13 cellular contexts compared by ENCODE assay signal in genomic region chr16:88062341-88062861, GRCh38.
DNase-seq lines count a peak whose midpoint lies in the region; ATAC-seq, FAIRE-seq and TF ChIP-seq lines count a peak whose summit lies in the region.
"Had no signal": no experiment of that assay in that cellular context is flagged by ENCODE, and none has a peak within 500 bp of the region (broad histone marks: within the 10 kb centered on the region; RNA-seq: fewer than 3 reads in every experiment).

No MANE protein-coding gene starts in this region.

- H3K27me3 Mint-ChIP-seq in activated naive CD8-positive, alpha-beta T cell treated with anti-CD3 and anti-CD28 coated beads, Interleukin-2, amount 50 U/mL, for 24 hours: no peaks in the 10 kb centered on the region
- H3K27me3 Mint-ChIP-seq: CD4-positive, alpha-beta memory T cell; effector memory CD8-positive, alpha-beta T cell; stimulated activated naive CD8-positive, alpha-beta T cell treated with anti-CD3 and anti-CD28 coated beads, Interleukin-15, Interleukin-2, amounts not matched to agents 100 ng/mL and 50 ng/mL, for 24 hours had no signal

- H3K9me3 Mint-ChIP-seq in activated naive CD8-positive, alpha-beta T cell treated with anti-CD3 and anti-CD28 coated beads, Interleukin-2, amount 50 U/mL, for 24 hours: no peaks in the 10 kb centered on the region
- H3K9me3 Mint-ChIP-seq: effector memory CD8-positive, alpha-beta T cell; stimulated activated naive CD8-positive, alpha-beta T cell treated with anti-CD3 and anti-CD28 coated beads, Interleukin-15, Interleukin-2, amounts not matched to agents 100 ng/mL and 50 ng/mL, for 24 hours had no signal

- WGBS in pancreas, 2 donors: 53 to 60% methylated on average over 13 of the region's 13 CpGs

- H3K4me1 Mint-ChIP-seq in activated naive CD8-positive, alpha-beta T cell treated with anti-CD3 and anti-CD28 coated beads, Interleukin-2, amount 50 U/mL, for 24 hours: peaks cover 3% of the 10 kb centered on the region
- H3K4me1 Mint-ChIP-seq: CD4-positive, alpha-beta memory T cell had no signal

- no peak overlapping the region for H3K27ac ChIP-seq in pancreas

- TF ChIP-seq CTCF in pancreas (IDR thresholded peaks at IDR 0.05): no peak

- intact Hi-C loops in pancreas (cut with DNase I): no loop called here

- ATAC-seq in SK-N-SH treated with all-trans-retinoic acid at 6 μM for 48 hours (peak; percentile 90), pancreas (peak; percentile 31 to 69 (median 48)), HG03135 (IDR thresholded peaks at IDR 0.05; ENCODE audit: unreplicated experiment) (no peak), GM19463 (IDR thresholded peaks at IDR 0.05; ENCODE audit: unreplicated experiment) (no peak)
- no peak for ATAC-seq in activated naive CD8-positive, alpha-beta T cell treated with anti-CD3 and anti-CD28 coated beads, Interleukin-2, amount 50 U/mL, for 24 hours
- ATAC-seq: effector memory CD8-positive, alpha-beta T cell; left colon had no signal

- DNase-seq in AG08396 (ENCODE audit: low spot score) (peak; percentile 94), glomerular visceral epithelial cell (ENCODE audit: extremely low spot score) (peak; percentile 50), pancreas (peak in 1 of 6 donors; percentile 27)
- no peak for DNase-seq in activated naive CD8-positive, alpha-beta T cell treated with anti-CD3 and anti-CD28 coated beads, Interleukin-2, amount 50 U/mL, for 24 hours
- no peak for DNase-seq in activated CD4-positive, alpha-beta T cell treated with anti-CD3 and anti-CD28 coated beads, Interleukin-2, amount 50 U/mL, for 48 hours
- DNase-seq: CD4-positive, alpha-beta memory T cell; effector memory CD8-positive, alpha-beta T cell; left colon; MG63 had no signal

- no peaks in the 10 kb centered on the region for H3K36me3 ChIP-seq in pancreas
- H3K36me3 ChIP-seq: MG63 had no signal

- H3K4me1 ChIP-seq in pancreas: no peaks in the 10 kb centered on the region

- no peak overlapping the region for H3K4me3 Mint-ChIP-seq in activated naive CD8-positive, alpha-beta T cell treated with anti-CD3 and anti-CD28 coated beads, Interleukin-2, amount 50 U/mL, for 24 hours
- H3K4me3 Mint-ChIP-seq: CD4-positive, alpha-beta memory T cell; effector memory CD8-positive, alpha-beta T cell; stimulated activated naive CD8-positive, alpha-beta T cell treated with anti-CD3 and anti-CD28 coated beads, Interleukin-15, Interleukin-2, amounts not matched to agents 100 ng/mL and 50 ng/mL, for 24 hours had no signal

- no peak for FAIRE-seq in pancreas (lab: Jason Lieb, UNC)

- H3K27ac Mint-ChIP-seq in activated naive CD8-positive, alpha-beta T cell treated with anti-CD3 and anti-CD28 coated beads, Interleukin-2, amount 50 U/mL, for 24 hours: no peak overlapping the region
- H3K27ac Mint-ChIP-seq: CD4-positive, alpha-beta memory T cell; effector memory CD8-positive, alpha-beta T cell; stimulated activated naive CD8-positive, alpha-beta T cell treated with anti-CD3 and anti-CD28 coated beads, Interleukin-15, Interleukin-2, amounts not matched to agents 100 ng/mL and 50 ng/mL, for 24 hours had no signal

- no peaks in the 10 kb centered on the region for H3K27me3 ChIP-seq in pancreas
- H3K27me3 ChIP-seq: MG63 had no signal

- no peaks in the 10 kb centered on the region for H3K9me3 ChIP-seq in pancreas
- H3K9me3 ChIP-seq: MG63 had no signal

- H3K36me3 Mint-ChIP-seq in activated naive CD8-positive, alpha-beta T cell treated with anti-CD3 and anti-CD28 coated beads, Interleukin-2, amount 50 U/mL, for 24 hours (ENCODE audit: low read depth): peaks cover 4% of the 10 kb centered on the region

- H3K4me3 ChIP-seq in pancreas: no peak overlapping the region
- H3K4me3 ChIP-seq: MG63 had no signal

TF ChIP-seq in SK-N-SH treated with all-trans-retinoic acid at 6 μM for 48 hours, 23 proteins besides CTCF, POLR2A, EP300 and RAD21:
- TF ChIP-seq ZNF8 (CRISPR knock-in tag; IDR thresholded peaks at IDR 0.05): no peak
- TF ChIP-seq POU6F1 (CRISPR knock-in tag; IDR thresholded peaks at IDR 0.05; ENCODE audit: borderline replicate concordance, low read depth): no peak
- TF ChIP-seq ARNTL (CRISPR knock-in tag; IDR thresholded peaks at IDR 0.05; ENCODE audit: borderline replicate concordance, low read depth): no peak
- TF ChIP-seq TSHZ2 (CRISPR knock-in tag; IDR thresholded peaks at IDR 0.05): no peak
- TF ChIP-seq ESRRG (CRISPR knock-in tag; IDR thresholded peaks at IDR 0.05): no peak
- TF ChIP-seq, protein P1, sequence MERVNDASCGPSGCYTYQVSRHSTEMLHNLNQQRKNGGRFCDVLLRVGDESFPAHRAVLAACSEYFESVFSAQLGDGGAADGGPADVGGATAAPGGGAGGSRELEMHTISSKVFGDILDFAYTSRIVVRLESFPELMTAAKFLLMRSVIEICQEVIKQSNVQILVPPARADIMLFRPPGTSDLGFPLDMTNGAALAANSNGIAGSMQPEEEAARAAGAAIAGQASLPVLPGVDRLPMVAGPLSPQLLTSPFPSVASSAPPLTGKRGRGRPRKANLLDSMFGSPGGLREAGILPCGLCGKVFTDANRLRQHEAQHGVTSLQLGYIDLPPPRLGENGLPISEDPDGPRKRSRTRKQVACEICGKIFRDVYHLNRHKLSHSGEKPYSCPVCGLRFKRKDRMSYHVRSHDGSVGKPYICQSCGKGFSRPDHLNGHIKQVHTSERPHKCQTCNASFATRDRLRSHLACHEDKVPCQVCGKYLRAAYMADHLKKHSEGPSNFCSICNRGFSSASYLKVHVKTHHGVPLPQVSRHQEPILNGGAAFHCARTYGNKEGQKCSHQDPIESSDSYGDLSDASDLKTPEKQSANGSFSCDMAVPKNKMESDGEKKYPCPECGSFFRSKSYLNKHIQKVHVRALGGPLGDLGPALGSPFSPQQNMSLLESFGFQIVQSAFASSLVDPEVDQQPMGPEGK (CRISPR knock-in tag; IDR thresholded peaks at IDR 0.05; ENCODE audit: borderline replicate concordance): no peak
- no peak for TF ChIP-seq CSDC2 (CRISPR knock-in tag; IDR thresholded peaks at IDR 0.05)
- no peak for TF ChIP-seq ISL1 (CRISPR knock-in tag; IDR thresholded peaks at IDR 0.05)
- TF ChIP-seq PPARA (CRISPR knock-in tag; IDR thresholded peaks at IDR 0.05; ENCODE audit: borderline replicate concordance): no peak
- no peak for TF ChIP-seq ZNF70 (CRISPR knock-in tag; IDR thresholded peaks at IDR 0.05)
- TF ChIP-seq ZNF565 (CRISPR knock-in tag; conservative IDR thresholded peaks at IDR 0.05; ENCODE audit: low read depth): no peak
- TF ChIP-seq TCF4 (CRISPR knock-in tag; IDR thresholded peaks at IDR 0.05; ENCODE audit: borderline replicate concordance): no peak
- TF ChIP-seq RARB (CRISPR knock-in tag; IDR thresholded peaks at IDR 0.05): no peak
- no peak for TF ChIP-seq SNAI2 (CRISPR knock-in tag; IDR thresholded peaks at IDR 0.05)
- TF ChIP-seq TOX (CRISPR knock-in tag; IDR thresholded peaks at IDR 0.05; ENCODE audit: borderline replicate concordance): no peak
- TF ChIP-seq ZFP30 (CRISPR knock-in tag; IDR thresholded peaks at IDR 0.05): no peak
- TF ChIP-seq OSR1 (CRISPR knock-in tag; IDR thresholded peaks at IDR 0.05): no peak

Comparison
In these comparisons a context has a peak if more than half of its experiments do, and no peak if none do; other contexts are left out.
1. DNase-seq: peak in AG08396 (single experiment) and glomerular visceral epithelial cell (single experiment); none in activated naive CD8-positive, alpha-beta T cell treated with anti-CD3 and anti-CD28 coated beads, Interleukin-2, amount 50 U/mL, for 24 hours (single experiment) and activated CD4-positive, alpha-beta T cell treated with anti-CD3 and anti-CD28 coated beads, Interleukin-2, amount 50 U/mL, for 48 hours (0 of 2).
2. ATAC-seq: peak in SK-N-SH treated with all-trans-retinoic acid at 6 μM for 48 hours (single experiment) and pancreas (4 of 4); none in HG03135 (single experiment), activated naive CD8-positive, alpha-beta T cell treated with anti-CD3 and anti-CD28 coated beads, Interleukin-2, amount 50 U/mL, for 24 hours (single experiment) and GM19463 (single experiment).